Comparison of ENCODE assay signal across 8 cellular contexts in the genomic region with DNA sequence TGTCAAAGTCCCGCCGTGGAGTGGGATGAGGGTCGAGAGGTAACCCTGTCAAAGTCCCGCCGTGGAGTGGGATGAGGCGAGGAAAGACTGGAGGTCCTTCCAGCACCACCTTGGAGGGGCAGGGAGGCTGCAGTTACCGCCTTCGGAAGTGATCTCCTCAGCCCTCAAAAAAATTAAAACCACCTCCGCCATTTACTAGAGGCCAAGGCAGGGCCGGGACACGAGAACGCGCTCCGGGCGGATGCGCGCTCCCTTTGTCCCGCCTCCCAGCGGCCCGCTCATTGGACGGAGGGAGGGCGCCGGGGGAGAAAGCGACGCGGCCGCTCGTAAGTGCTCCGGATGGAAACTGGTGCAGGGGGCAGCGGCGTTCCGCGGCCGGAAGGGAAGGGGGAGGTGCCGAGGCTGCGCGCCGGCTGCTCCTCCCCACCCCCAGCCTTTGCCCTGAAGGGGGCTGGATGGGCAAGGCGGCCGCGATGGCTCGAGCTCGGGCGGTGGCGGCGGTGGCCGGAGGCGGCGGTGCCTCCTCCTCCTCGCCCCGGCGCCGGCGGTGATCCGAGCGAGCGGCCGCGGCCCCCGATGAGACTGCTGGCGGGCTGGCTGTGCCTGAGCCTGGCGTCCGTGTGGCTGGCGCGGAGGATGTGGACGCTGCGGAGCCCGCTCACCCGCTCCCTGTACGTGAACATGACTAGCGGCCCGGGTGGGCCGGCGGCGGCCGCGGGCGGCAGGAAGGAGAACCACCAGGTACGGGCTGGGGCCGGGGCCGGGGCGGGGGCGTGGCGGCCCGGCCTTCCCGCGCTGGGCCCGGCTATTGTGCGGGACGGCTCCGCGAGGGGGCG. TPM values are rescaled to one million over a fixed set of nuclear protein-coding genes. Genes with fewer than 3 reads are reported as not detected.
DNase-seq lines count a peak whose midpoint lies in the region; ATAC-seq and TF ChIP-seq lines count a peak whose summit lies in the region.

A gene (plus strand): TSS at position 420 of the 836 bp plus-strand sequence. CDS start 157 bp downstream, at position 577.

- CTCF ChIA-PET in T-cell (lab: Charles Lee) = no interaction called here

- DNase-seq in GM12865 (ENCODE audit: low read depth) (peak; percentile 98), NCI-H1417 treated with DMSO at 0.1 percent for 48 hours (lab: John Stamatoyannopoulos, UW) (peak; percentile 64), T-cell (peak; percentile 89 to 96 (median 93)), cardiac septum (ENCODE audit: low spot score) (peak; percentile 98), pons (ENCODE audit: low spot score) (peak; percentile 95), type B pancreatic cell (ENCODE audit: extremely low spot score, unreplicated experiment) (peak; percentile 97)

- no peaks in the 10 kb centered on the region for H3K9me3 Mint-ChIP-seq in T-cell
- H3K9me3 Mint-ChIP-seq in type B pancreatic cell = no peaks in the 10 kb centered on the region

- H3K4me3 Mint-ChIP-seq in T-cell = peak within 1 kb of the TSS; percentile 87 to 92 (median 87)
- H3K4me3 Mint-ChIP-seq in type B pancreatic cell = peak within 1 kb of the TSS; percentile 94

- ATAC-seq in HG02763 (IDR thresholded peaks at IDR 0.05; ENCODE audit: unreplicated experiment) (peak; percentile 86), T-cell (replicated peaks in 1 of 4) (peak; percentile 93 to 95 (median 93))

- H3K27ac ChIP-seq in adipose tissue (ENCODE audit: low read depth, low read length) = peak within 1 kb of the TSS; percentile 71

- H3K27ac Mint-ChIP-seq in T-cell = peak within 1 kb of the TSS; percentile 94
- peak within 1 kb of the TSS; percentile 96 for H3K27ac Mint-ChIP-seq in type B pancreatic cell

- H3K4me1 Mint-ChIP-seq in T-cell (peaks cover 61 to 63% (median 62%) of the 10 kb centered on the region in 3 donors), type B pancreatic cell (ENCODE audit: unreplicated experiment) (peaks cover 38% of the 10 kb centered on the region)

- intact Hi-C loops in cardiac septum (cut with DNase I) = loop anchor here (5.0 kb wide), 1 partner anchor 43 kb away; no protein-coding TSS in a partner anchor

- peaks cover 2% of the 10 kb centered on the region for H3K36me3 Mint-ChIP-seq in T-cell
- peaks cover 4% of the 10 kb centered on the region for H3K36me3 Mint-ChIP-seq in type B pancreatic cell

- POLR2A ChIA-PET in T-cell (lab: Charles Lee) = no interaction called here

- TF ChIP-seq CTCF in GM12865 (IDR thresholded peaks at IDR 0.05; ENCODE audit: insufficient read depth, low read depth, low read length, missing control alignments) (no peak), type B pancreatic cell (conservative IDR thresholded peaks at IDR 0.05) (peak; percentile 12)

- H3K27me3 Mint-ChIP-seq in T-cell (no peaks in the 10 kb centered on the region), type B pancreatic cell (peaks cover 5% of the 10 kb centered on the region)

- 0 to 1% (median 0%) methylated on average over 48 to 92 of the region's 93 CpGs for WGBS in adipose tissue, 3 donors

- peak within 1 kb of the TSS; percentile 100 for H3K4me3 ChIP-seq in GM12865 (ENCODE audit: low read depth, low read length)

RNA-seq across cellular contexts. Expression of the gene that starts here (rescaled TPM):
- total RNA-seq in T-cell = 10 to 100 TPM; 69.3 to 93.3 (median 75.5) TPM
- 10 to 100 TPM; 25.3 to 72.7 (median 72.1) TPM for polyA plus RNA-seq in adipose tissue
- 56.1 TPM for total RNA-seq in cardiac septum
- total RNA-seq in type B pancreatic cell (ENCODE audit: low replicate concordance) = 87.1 and 132 TPM in 2 replicates

Comparison
In these comparisons a context has a peak if more than half of its experiments do, and no peak if none do; other contexts are left out.
1. Peak in every context shown above with its lines: DNase-seq, ATAC-seq, H3K4me3 ChIP-seq and H3K27ac ChIP-seq.